In the genomic region with DNA sequence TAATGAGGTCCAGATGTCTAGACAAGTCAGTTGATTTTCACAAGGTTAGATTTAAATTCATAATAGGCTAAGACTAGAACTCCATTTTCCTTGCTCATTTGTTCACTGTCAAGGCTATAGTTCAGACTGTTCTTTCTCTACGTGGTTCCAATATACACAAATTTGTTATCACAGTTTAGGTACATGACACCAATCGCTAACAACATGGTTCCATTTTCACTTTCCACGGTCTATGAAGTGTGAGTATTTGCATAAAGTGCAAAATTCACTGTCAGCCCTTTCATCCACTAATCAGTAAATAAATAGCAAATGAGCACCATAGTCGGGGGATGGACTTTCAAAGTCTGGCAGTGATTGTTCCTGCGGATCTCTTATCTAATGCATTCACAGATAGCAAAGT, we compare ENCODE assay signal across 21 cellular contexts.
"Had no signal": no experiment of that assay in that cellular context is flagged by ENCODE, and none has a peak within 500 bp of the region (broad histone marks: within the 10 kb centered on the region; RNA-seq: fewer than 3 reads in every experiment).

No MANE protein-coding gene starts in this region.

- H3K4me3 ChIP-seq: MG63 had no signal

- H3K27ac ChIP-seq: RWPE1 had no signal

- H3K27me3 ChIP-seq: MG63 had no signal

- H3K4me2 ChIP-seq: SK-N-SH had no signal

- H3K9me3 ChIP-seq: MG63, SK-N-SH had no signal

- H3K36me3 ChIP-seq: MG63 had no signal

- H3K9ac ChIP-seq: SK-N-SH had no signal

- ATAC-seq: HepG2, Panc1, PC-3 had no signal

- DNase-seq: IMR-90, Karpas-422, KG1, MG63, NCI-H1092 treated with DMSO at 0.1 percent for 48 hours, NCI-H1436, NCI-H187 treated with DMSO at 0.1 percent for 48 hours, NCI-H2029 treated with DMSO at 0.1 percent for 48 hours, NCI-H2171 treated with DMSO at 0.1 percent for 48 hours, NCI-H345, NCI-H446 treated with DMSO at 0.1 percent for 48 hours, NCI-H510A treated with DMSO at 0.1 percent for 48 hours, NCI-H526, NCI-H748 treated with DMSO at 0.1 percent for 48 hours, PC-3, SHP77, SK-N-SH, SW 1271 had no signal
